In the genomic region with DNA sequence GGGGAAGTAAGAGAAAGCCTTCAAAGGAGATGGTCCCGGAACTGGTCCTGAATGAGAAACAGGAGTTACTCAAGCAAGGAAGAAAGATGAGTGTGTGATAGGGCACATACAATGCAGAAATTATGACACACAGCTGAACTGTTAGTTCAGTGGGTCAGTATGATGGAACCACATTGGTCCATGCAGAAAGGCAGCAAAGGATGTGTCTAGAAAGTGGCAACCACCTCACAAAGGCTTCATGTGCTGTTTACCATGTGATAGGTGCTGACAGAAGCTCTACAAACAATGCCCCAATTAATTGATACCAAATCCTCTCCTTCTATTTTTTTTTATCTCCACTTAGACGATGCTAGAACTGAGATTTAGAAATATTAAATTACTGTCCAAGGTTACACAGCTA, we compare ENCODE assay signal across 8 cellular contexts.
"Had no signal": no experiment of that assay in that cellular context is flagged by ENCODE, and none has a peak within 500 bp of the region (broad histone marks: within the 10 kb centered on the region; RNA-seq: fewer than 3 reads in every experiment).

No MANE protein-coding gene starts in this region.

- ATAC-seq: HCT116 had no signal

- H3K4me3 ChIP-seq: GM23248, HAP-1 had no signal

- H3K9ac ChIP-seq: GM23248 had no signal

- H3K27ac ChIP-seq: GM23248, HL-60 had no signal

- H3K9me3 ChIP-seq: HAP-1 had no signal

- H2AFZ ChIP-seq: GM23248 had no signal

- H3K36me3 ChIP-seq: HAP-1 had no signal

- DNase-seq: GM23248, GOT3, H7, HFFc6, IMR-90 had no signal
